ENCODE assay signal across 9 cellular contexts in the genomic region with DNA sequence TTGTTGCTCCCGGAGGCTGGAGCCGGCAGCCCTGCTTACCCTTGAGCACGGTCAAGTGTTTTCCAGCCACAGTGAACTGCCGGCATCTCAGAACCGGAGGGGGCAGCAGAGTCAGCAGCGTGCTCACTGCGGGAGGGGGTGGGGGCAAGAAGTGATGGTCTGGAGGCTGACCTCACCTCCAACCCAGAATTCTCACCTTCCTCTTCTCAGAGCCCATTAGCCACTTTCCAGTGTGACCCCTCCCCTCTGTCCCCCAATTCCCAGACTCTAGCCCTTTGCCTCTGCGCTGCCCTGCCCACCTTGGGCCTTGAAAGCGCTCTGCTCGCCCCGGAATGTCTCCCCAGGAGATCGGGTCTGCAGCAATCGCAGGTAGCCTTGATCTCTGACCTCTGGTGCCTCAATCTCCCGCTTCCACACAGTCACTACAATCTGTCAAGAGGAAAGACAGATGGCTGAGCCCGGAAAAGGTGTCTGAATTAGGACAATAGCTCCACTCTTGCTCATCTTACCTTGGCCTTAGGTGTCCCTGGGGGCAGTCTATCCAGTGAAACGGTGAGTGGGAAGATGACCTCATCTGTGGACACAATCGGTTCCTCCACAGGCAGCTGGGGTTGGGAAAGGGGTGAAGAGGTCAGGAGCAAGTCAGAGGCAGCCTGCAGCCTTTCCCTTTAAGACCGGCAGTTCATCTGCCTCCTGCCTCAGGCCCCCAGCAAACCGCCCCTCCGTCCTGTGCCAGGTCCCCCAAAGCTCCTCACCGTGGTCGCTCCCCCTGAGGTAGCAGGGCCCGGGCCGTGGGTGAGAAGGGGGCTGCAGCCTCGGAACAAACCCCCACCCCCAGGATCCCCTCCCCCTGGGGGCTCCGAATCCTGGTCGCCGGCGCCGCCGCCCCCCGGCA. TPM values are rescaled to one million over a fixed set of nuclear protein-coding genes. Genes with fewer than 3 reads are reported as not detected.
DNase-seq lines count a peak whose midpoint lies in the region; ATAC-seq, FAIRE-seq and TF ChIP-seq lines count a peak whose summit lies in the region.
"Had no signal": no experiment of that assay in that cellular context is flagged by ENCODE, and none has a peak within 500 bp of the region (broad histone marks: within the 10 kb centered on the region; RNA-seq: fewer than 3 reads in every experiment).

No MANE protein-coding gene starts in this region.

- TF ChIP-seq EP300 in stomach (IDR thresholded peaks at IDR 0.05): no peak

- DNase-seq in DMS 273 (lab: John Stamatoyannopoulos, UW; ENCODE audit: unreplicated experiment) (peak; percentile 61), DMS 273 treated with DMSO at 0.1 percent for 48 hours (lab: John Stamatoyannopoulos, UW) (no peak), MV-4-11 (lab: John Stamatoyannopoulos, UW) (peak; percentile 45), breast epithelium (ENCODE audit: low spot score in 2 of 2) (no peak), kidney (no peak), stomach (no peak), OCI-M2 (lab: John Stamatoyannopoulos, UW; ENCODE audit: unreplicated experiment) (no peak)

- TF ChIP-seq CTCF in breast epithelium (IDR thresholded peaks at IDR 0.05) (no peak), kidney (IDR thresholded peaks at IDR 0.05; ENCODE audit: borderline replicate concordance, extremely low read depth, insufficient read depth) (peak; percentile 9), stomach (IDR thresholded peaks at IDR 0.05) (peak in 1 of 7 experiments; percentile 18)

- H3K9ac ChIP-seq in kidney (ENCODE audit: low read length in 2 of 2): peak overlapping the region; percentile 41 to 61

- H3K27ac ChIP-seq in breast epithelium: peak overlapping the region; percentile 76 to 86
- peak overlapping the region; percentile 13 to 51 for H3K27ac ChIP-seq in kidney (ENCODE audit: low read depth in 2 of 2, low read length in 2 of 2)
- peak overlapping the region; percentile 83 to 93 (median 90) for H3K27ac ChIP-seq in stomach

- intact Hi-C loops in breast epithelium (cut with DNase I; ENCODE audit: low total_unique reads): no loop called here
- intact Hi-C loops in kidney (cut with DNase I): no loop called here
- intact Hi-C loops in stomach (cut with DNase I; ENCODE audit: low total_unique reads): no loop called here

- no peak for FAIRE-seq in kidney (lab: Jason Lieb, UNC)
- FAIRE-seq: A204.1 had no signal

- no peak for ATAC-seq in HG03175 (IDR thresholded peaks at IDR 0.05; ENCODE audit: unreplicated experiment)

- 12 to 23% (median 15%) methylated on average over 23 to 32 of the region's 32 CpGs for WGBS in stomach, 5 donors

- no peak for TF ChIP-seq POLR2A in breast epithelium (IDR thresholded peaks at IDR 0.05)
- TF ChIP-seq POLR2A in stomach (IDR thresholded peaks at IDR 0.05): no peak

- H3K36me3 ChIP-seq in breast epithelium: no peaks in the 10 kb centered on the region
- peaks cover 2 to 18% of the 10 kb centered on the region in 2 donors for H3K36me3 ChIP-seq in kidney (ENCODE audit: control insufficient read depth in 1 of 2, insufficient read depth in 2 of 2, low read length in 2 of 2)
- H3K36me3 ChIP-seq in stomach: peaks cover 31 to 47% (median 43%) of the 10 kb centered on the region in 4 donors

- no peaks in the 10 kb centered on the region for H3K27me3 ChIP-seq in breast epithelium
- no peaks in the 10 kb centered on the region for H3K27me3 ChIP-seq in stomach

- H3K9me3 ChIP-seq in breast epithelium (no peaks in the 10 kb centered on the region), kidney (ENCODE audit: control insufficient read depth in 1 of 2, low read length in 2 of 2) (no peaks in the 10 kb centered on the region), stomach (no peaks in the 10 kb centered on the region)

- H3K4me1 ChIP-seq in breast epithelium (peaks cover 6 to 12% of the 10 kb centered on the region in 2 donors), kidney (ENCODE audit: control insufficient read depth in 1 of 2, insufficient read depth in 1 of 2, low read depth in 1 of 2, low read length in 2 of 2) (peaks cover 4 to 8% of the 10 kb centered on the region in 2 donors), stomach (peaks cover 12 to 60% (median 50%) of the 10 kb centered on the region in 4 donors)

- H3K4me3 ChIP-seq in breast epithelium: peak overlapping the region; percentile 85 to 99 (median 85)
- peak overlapping the region; percentile 25 to 71 for H3K4me3 ChIP-seq in kidney (ENCODE audit: low read length in 2 of 2)
- H3K4me3 ChIP-seq in stomach: peak overlapping the region; percentile 81 to 99 (median 91)

RNA-seq across cellular contexts. Expression of gene TRAPPC14, which starts 0.9 kb away (rescaled TPM):
- total RNA-seq in breast epithelium (10 to 100 TPM in 2 of 3 donors, 1 to 10 TPM in 1; 3.4 to 16.1 (median 12.6) TPM), kidney (27.1 TPM), stomach (10 to 100 TPM; 16.2 to 33.3 (median 28.6) TPM)
- polyA plus RNA-seq in kidney (ENCODE audit: insufficient read depth, low read depth, low replicate concordance) (14.8 TPM), stomach (10 to 100 TPM; 10.7 to 17.2 (median 11.4) TPM)

RNA-seq across cellular contexts. Expression of gene LAMTOR4, which starts 8.9 kb away (rescaled TPM):
- total RNA-seq in breast epithelium: 100 to 1,000 TPM; 154 to 285 (median 207) TPM
- 122 TPM for total RNA-seq in kidney
- polyA plus RNA-seq in kidney (ENCODE audit: insufficient read depth, low read depth, low replicate concordance): 470 TPM
- total RNA-seq in stomach: 100 to 1,000 TPM in 3 of 5 donors, 10 to 100 TPM in 2; 26.3 to 889 (median 159) TPM
- 100 to 1,000 TPM; 307 to 476 (median 334) TPM for polyA plus RNA-seq in stomach

RNA-seq across cellular contexts. Expression of gene GAL3ST4, which starts 10.8 kb away (rescaled TPM):
- total RNA-seq in breast epithelium (1 to 10 TPM in 2 of 3 donors, under 1 TPM in 1; 0.98 to 2.5 (median 1.9) TPM), kidney (3.2 TPM), stomach (1 to 10 TPM in 2 of 5 donors, not detected in 3; 1.5 to 1.6 TPM)
- polyA plus RNA-seq in kidney (ENCODE audit: insufficient read depth, low read depth, low replicate concordance) (1.2 TPM), stomach (1 to 10 TPM; 1.7 to 2.4 (median 2.1) TPM)

RNA-seq across cellular contexts. Expression of gene GPC2, which starts 19.6 kb away (rescaled TPM):
- total RNA-seq in breast epithelium (1 to 10 TPM; 1.4 to 3.6 (median 3.4) TPM), kidney (1.8 TPM), stomach (1 to 10 TPM in 3 of 5 donors, under 1 TPM in 1, not detected in 1; 0.92 to 4.9 (median 2.6) TPM)
- polyA plus RNA-seq in kidney (ENCODE audit: insufficient read depth, low read depth, low replicate concordance) (0.73 TPM), stomach (under 1 TPM in 2 of 3 donors, not detected in 1; 0.12 to 0.48 TPM)

RNA-seq across cellular contexts. Expression of gene STAG3, which starts 20.1 kb away (rescaled TPM):
- total RNA-seq in breast epithelium (1 to 10 TPM in 2 of 3 donors, under 1 TPM in 1; 0.80 to 3.3 (median 1.3) TPM), kidney (3.7 TPM), stomach (under 1 TPM in 1 of 5 donors, not detected in 4; 0.92 TPM)
- polyA plus RNA-seq in kidney (ENCODE audit: insufficient read depth, low read depth, low replicate concordance) (3.4 TPM), stomach (1 to 10 TPM in 2 of 3 donors, under 1 TPM in 1; 0.50 to 8.8 (median 1.5) TPM)

Comparison
In these comparisons a context has a peak if more than half of its experiments do, and no peak if none do; other contexts are left out.
1. DNase-seq: peak in DMS 273 (single experiment) and MV-4-11 (single experiment); none in DMS 273 treated with DMSO at 0.1 percent for 48 hours (single experiment), breast epithelium (0 of 2), kidney (single experiment), stomach (single experiment) and OCI-M2 (single experiment).
2. H3K27ac ChIP-seq: peak in every context shown above with its lines; median percentile 90 in stomach; 81 in breast epithelium; 32 in kidney.
3. Peak in every context shown above with its lines, with median percentiles within 50 percentile points of each other: H3K4me3 ChIP-seq.